Comparison of ENCODE assay signal across 26 cellular contexts in the genomic region with DNA sequence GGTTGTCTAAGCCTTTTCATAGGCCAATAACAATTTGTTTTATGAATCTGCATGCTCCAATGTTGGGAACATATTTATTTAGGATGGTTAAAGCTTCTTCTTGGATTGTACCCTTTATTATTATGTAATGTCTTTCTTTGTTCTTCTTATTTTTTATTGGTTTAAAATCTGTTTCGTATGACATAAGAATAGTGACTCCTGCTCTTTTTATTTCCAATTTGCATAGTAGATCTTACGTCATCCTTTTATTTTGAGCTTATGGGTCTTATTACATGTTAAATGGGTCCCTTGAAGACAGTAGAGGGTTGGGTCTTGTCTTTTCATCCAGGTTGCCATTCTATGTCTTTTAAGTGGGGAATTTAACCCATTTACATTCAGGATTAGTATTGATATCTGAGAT.
"Had no signal": no experiment of that assay in that cellular context is flagged by ENCODE, and none has a peak within 500 bp of the region (broad histone marks: within the 10 kb centered on the region; RNA-seq: fewer than 3 reads in every experiment).

No MANE protein-coding gene starts in this region.

- ATAC-seq: stimulated activated effector memory CD8-positive, alpha-beta T cell treated with anti-CD3 and anti-CD28 coated beads, Interleukin-12 subunit alpha, Interleukin-12 subunit beta, amount 100 ng/mL, for 72 hours; stimulated activated memory B cell treated with anti-CD40 and anti-IgM and Interleukin-4, amounts not matched to agents 10 μg/mL and 1 μg/mL and 100 μg/mL, for 72 hours; stimulated activated naive B cell treated with anti-CD40 and anti-IgM and Interleukin-4, amounts not matched to agents 10 μg/mL and 1 μg/mL and 100 μg/mL, for 72 hours; stimulated activated naive CD8-positive, alpha-beta T cell treated with anti-CD3 and anti-CD28 coated beads, Interleukin-15, amount 100 ng/mL, for 72 hours; stimulated activated naive CD8-positive, alpha-beta T cell treated with anti-CD3 and anti-CD28 coated beads, Interleukin-15, Interleukin-2, amounts not matched to agents 100 U/mL and 50 U/mL, for 24 hours; upper lobe of right lung had no signal

- H3K27ac ChIP-seq: stomach, suprapubic skin, testis, thoracic aorta, thyroid gland, tibial artery, tibial nerve, transverse colon, upper lobe of left lung, upper lobe of right lung, uterus, vagina had no signal

- H3K4me3 ChIP-seq: stomach, suprapubic skin, testis, thoracic aorta, thyroid gland, tibial artery, tibial nerve, transverse colon, upper lobe of left lung, upper lobe of right lung, uterus, vagina had no signal

- H3K27me3 ChIP-seq: stomach, suprapubic skin, testis, thyroid gland, tibial artery, tibial nerve, transverse colon, upper lobe of left lung, upper lobe of right lung, uterus, vagina had no signal

- DNase-seq: stimulated activated CD4-positive, alpha-beta T cell treated with anti-CD3 and anti-CD28 coated beads, Interleukin-4, amount 100 ng/mL, for 1 hour; stimulated activated CD4-positive, alpha-beta T cell treated with anti-CD3 and anti-CD28 coated beads, Interleukin-4, amount 100 ng/mL, for 24 hours; stimulated activated CD4-positive, alpha-beta T cell treated with anti-CD3 and anti-CD28 coated beads, Interleukin-4, amount 100 ng/mL, for 4 hours; stimulated activated CD8-positive, alpha-beta memory T cell treated with anti-CD3 and anti-CD28 coated beads, Interleukin-4, amount 100 ng/mL, for 48 hours; stimulated activated naive B cell treated with anti-CD40 and anti-IgM and Interleukin-4, amounts not matched to agents 10 μg/mL and 1 μg/mL and 100 μg/mL, for 72 hours; stimulated activated naive CD4-positive, alpha-beta T cell; stimulated activated naive CD4-positive, alpha-beta T cell treated with Interleukin-2 at 50 U/mL for 16 hours; stimulated activated naive CD8-positive, alpha-beta T cell treated with anti-CD3 and anti-CD28 coated beads, Interleukin-15, amount 100 ng/mL, for 72 hours; stimulated activated naive CD8-positive, alpha-beta T cell treated with anti-CD3 and anti-CD28 coated beads, Interleukin-15, Interleukin-2, amounts not matched to agents 100 U/mL and 50 U/mL, for 24 hours; stomach; substantia nigra; testis; thyroid gland; tibial artery; transverse colon; trophoblast cell; upper lobe of left lung; upper lobe of right lung; uterus had no signal

- H3K4me1 ChIP-seq: stomach, suprapubic skin, testis, thyroid gland, tibial artery, tibial nerve, transverse colon, upper lobe of left lung, upper lobe of right lung, uterus, vagina had no signal

- FAIRE-seq: urothelium cell line had no signal

- H3K36me3 ChIP-seq: stomach, suprapubic skin, thoracic aorta, thyroid gland, tibial artery, tibial nerve, transverse colon, upper lobe of left lung, upper lobe of right lung, uterus, vagina had no signal

- H3K9me3 ChIP-seq: suprapubic skin, testis, thyroid gland, transverse colon, upper lobe of right lung, uterus, vagina had no signal
